Comparison of ENCODE assay signal across 8 cellular contexts in the genomic region with DNA sequence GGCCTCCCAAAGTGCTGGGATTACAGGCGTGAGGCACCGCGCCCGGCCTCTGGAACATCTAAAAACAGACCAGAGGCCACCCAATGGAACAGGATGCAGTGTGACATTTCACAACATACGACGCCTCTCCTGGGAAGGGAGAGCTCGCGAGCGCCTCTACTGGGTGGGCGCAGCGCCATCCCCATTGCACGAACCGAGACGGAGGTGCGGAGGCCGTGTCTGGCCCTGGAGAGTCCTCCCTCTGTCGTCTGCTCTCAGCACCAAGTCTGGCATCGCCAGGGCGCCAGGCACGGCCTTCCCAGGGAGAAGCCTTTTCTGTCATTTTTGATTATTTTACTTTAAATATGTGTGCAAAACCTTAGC. TPM values are rescaled to one million over a fixed set of nuclear protein-coding genes. Genes with fewer than 3 reads are reported as not detected.
DNase-seq lines count a peak whose midpoint lies in the region; ATAC-seq lines count a peak whose summit lies in the region.

No MANE protein-coding gene starts in this region.

- intact Hi-C loops in Right ventricle myocardium superior (cut with DNase I), result no loop called here

- no peak overlapping the region for H3K4me3 Mint-ChIP-seq in T-helper 2 cell treated with Interferon-gamma antibody and Interleukin-4, amounts not matched to agents 5 μg/mL and 100 μg/mL, for 36 hours

- DNase-seq in stimulated activated CD4-positive, alpha-beta T cell treated with anti-CD3 and anti-CD28 coated beads, Interleukin-12 subunit alpha, Interleukin-12 subunit beta, amount 100 ng/mL, for 4 hours, result peak; percentile 22
- no peak for DNase-seq in stimulated activated CD4-positive, alpha-beta T cell treated with anti-CD3 and anti-CD28 coated beads, Interleukin-4, amount 100 ng/mL, for 4 hours
- DNase-seq in T-helper 2 cell treated with Interferon-gamma antibody and Interleukin-4, amounts not matched to agents 5 μg/mL and 100 μg/mL, for 36 hours (ENCODE audit: low spot score), result peak; percentile 15
- DNase-seq in Right ventricle myocardium superior (peak; percentile 56), GF-D8 (lab: John Stamatoyannopoulos, UW) (no peak), NCI-H510A (lab: John Stamatoyannopoulos, UW) (no peak), NCI-H2227 treated with DMSO at 0.1 percent for 48 hours (lab: John Stamatoyannopoulos, UW) (no peak)
- DNase-seq in stimulated activated CD4-positive, alpha-beta T cell treated with anti-CD3 and anti-CD28 coated beads, Interleukin-15, amount 100 ng/mL, for 24 hours, result peak; percentile 68

- H3K27me3 Mint-ChIP-seq in T-helper 2 cell treated with Interferon-gamma antibody and Interleukin-4, amounts not matched to agents 5 μg/mL and 100 μg/mL, for 36 hours (ENCODE audit: low read depth), result peaks cover 67% of the 10 kb centered on the region

- no peaks in the 10 kb centered on the region for H3K36me3 Mint-ChIP-seq in T-helper 2 cell treated with Interferon-gamma antibody and Interleukin-4, amounts not matched to agents 5 μg/mL and 100 μg/mL, for 36 hours (ENCODE audit: low read depth)

- peak; percentile 54 for ATAC-seq in Right ventricle myocardium superior (ENCODE audit: poor library complexity)

- H3K27ac Mint-ChIP-seq in T-helper 2 cell treated with Interferon-gamma antibody and Interleukin-4, amounts not matched to agents 5 μg/mL and 100 μg/mL, for 36 hours, result no peak overlapping the region

- H3K9me3 Mint-ChIP-seq in T-helper 2 cell treated with Interferon-gamma antibody and Interleukin-4, amounts not matched to agents 5 μg/mL and 100 μg/mL, for 36 hours, result no peaks in the 10 kb centered on the region

- no peaks in the 10 kb centered on the region for H3K4me1 Mint-ChIP-seq in T-helper 2 cell treated with Interferon-gamma antibody and Interleukin-4, amounts not matched to agents 5 μg/mL and 100 μg/mL, for 36 hours (ENCODE audit: low read depth)

RNA-seq across cellular contexts. Expression of gene GBX2, which starts 9.4 kb away (rescaled TPM):
- not detected for total RNA-seq in Right ventricle myocardium superior

Comparison
In these comparisons a context has a peak if more than half of its experiments do, and no peak if none do; other contexts are left out.
1. DNase-seq: peak in stimulated activated CD4-positive, alpha-beta T cell treated with anti-CD3 and anti-CD28 coated beads, Interleukin-12 subunit alpha, Interleukin-12 subunit beta, amount 100 ng/mL, for 4 hours (single experiment), T-helper 2 cell treated with Interferon-gamma antibody and Interleukin-4, amounts not matched to agents 5 μg/mL and 100 μg/mL, for 36 hours (single experiment), Right ventricle myocardium superior (single experiment) and stimulated activated CD4-positive, alpha-beta T cell treated with anti-CD3 and anti-CD28 coated beads, Interleukin-15, amount 100 ng/mL, for 24 hours (single experiment); none in stimulated activated CD4-positive, alpha-beta T cell treated with anti-CD3 and anti-CD28 coated beads, Interleukin-4, amount 100 ng/mL, for 4 hours (0 of 2), GF-D8 (single experiment), NCI-H510A (single experiment) and NCI-H2227 treated with DMSO at 0.1 percent for 48 hours (single experiment).